ENCODE assay signal across 27 cellular contexts in genomic region chr6:31048090-31048489, GRCh38. TPM values are rescaled to one million over a fixed set of nuclear protein-coding genes. Genes with fewer than 3 reads are reported as not detected.
"Had no signal": no experiment of that assay in that cellular context is flagged by ENCODE, and none has a peak within 500 bp of the region (broad histone marks: within the 10 kb centered on the region; RNA-seq: fewer than 3 reads in every experiment).

No MANE protein-coding gene starts in this region.

- H3K36me3 Mint-ChIP-seq: activated CD8-positive, alpha-beta memory T cell treated with anti-CD3 and anti-CD28 coated beads, Interleukin-2, amount 10 ng/mL, durations not matched to agents 7 days and 5 days; activated naive CD8-positive, alpha-beta T cell treated with anti-CD3 and anti-CD28 coated beads for 36 hours; stimulated activated memory B cell treated with anti-CD40 and anti-IgM and Interleukin-4, amounts not matched to agents 10 μg/mL and 1 μg/mL and 100 μg/mL, for 72 hours; type B pancreatic cell had no signal

- H3K4me1 Mint-ChIP-seq: activated CD4-positive, alpha-beta memory T cell treated with anti-CD3 and anti-CD28 coated beads, Interleukin-2, amount 10 ng/mL, durations not matched to agents 7 days and 5 days; activated CD8-positive, alpha-beta memory T cell treated with anti-CD3 and anti-CD28 coated beads, Interleukin-2, amount 10 ng/mL, durations not matched to agents 7 days and 5 days; activated T-helper 17 cell treated with anti-CD3 and anti-CD28 coated beads, Interleukin-2, amount 50 U/mL, for 72 hours had no signal

- ATAC-seq: activated CD8-positive, alpha-beta memory T cell treated with anti-CD3 and anti-CD28 coated beads, Interleukin-2, amount 10 ng/mL, durations not matched to agents 7 days and 5 days; activated T-helper 17 cell treated with anti-CD3 and anti-CD28 coated beads, Interleukin-2, amount 50 U/mL, for 72 hours; foreskin keratinocyte; sciatic nerve; stimulated activated memory B cell treated with anti-CD40 and anti-IgM and Interleukin-4, amounts not matched to agents 10 μg/mL and 1 μg/mL and 100 μg/mL, for 72 hours had no signal

- H3K27ac ChIP-seq: cardiac muscle cell, foreskin keratinocyte, left ventricle myocardium inferior, prostate gland, testis had no signal

- H3K4me1 ChIP-seq: foreskin keratinocyte, left ventricle myocardium inferior, prostate gland had no signal

- H3K9me3 ChIP-seq: left ventricle myocardium inferior, prostate gland, testis had no signal

- H3K27me3 ChIP-seq: cardiac muscle cell, testis had no signal

- H3K9me3 Mint-ChIP-seq: activated CD4-positive, alpha-beta memory T cell treated with anti-CD3 and anti-CD28 coated beads, Interleukin-2, amount 10 ng/mL, durations not matched to agents 7 days and 5 days; activated naive CD8-positive, alpha-beta T cell treated with anti-CD3 and anti-CD28 coated beads for 36 hours; activated T-helper 17 cell treated with anti-CD3 and anti-CD28 coated beads, Interleukin-2, amount 50 U/mL, for 72 hours; dendritic cell treated with granulocyte-macrophage colony-stimulating factor and Interleukin-4, amounts not matched to agents 40 ng/mL and 50 ng/mL, for 4 days; T-helper 2 cell treated with Interferon-gamma antibody and Interleukin-4, amounts not matched to agents 5 μg/mL and 100 μg/mL, for 36 hours; type B pancreatic cell had no signal

- H3K27ac Mint-ChIP-seq: activated CD4-positive, alpha-beta memory T cell treated with anti-CD3 and anti-CD28 coated beads, Interleukin-2, amount 10 ng/mL, durations not matched to agents 7 days and 5 days; activated CD8-positive, alpha-beta memory T cell treated with anti-CD3 and anti-CD28 coated beads, Interleukin-2, amount 10 ng/mL, durations not matched to agents 7 days and 5 days; activated naive CD8-positive, alpha-beta T cell treated with anti-CD3 and anti-CD28 coated beads for 36 hours; activated T-helper 17 cell treated with anti-CD3 and anti-CD28 coated beads, Interleukin-2, amount 50 U/mL, for 72 hours; dendritic cell treated with granulocyte-macrophage colony-stimulating factor and Interleukin-4, amounts not matched to agents 40 ng/mL and 50 ng/mL, for 4 days; stimulated activated memory B cell treated with anti-CD40 and anti-IgM and Interleukin-4, amounts not matched to agents 10 μg/mL and 1 μg/mL and 100 μg/mL, for 72 hours; T-helper 2 cell treated with Interferon-gamma antibody and Interleukin-4, amounts not matched to agents 5 μg/mL and 100 μg/mL, for 36 hours; type B pancreatic cell had no signal

- H3K4me3 ChIP-seq: cardiac muscle cell, left ventricle myocardium inferior, prostate gland, testis had no signal

- FAIRE-seq: kidney had no signal

- DNase-seq: activated CD4-positive, alpha-beta memory T cell treated with anti-CD3 and anti-CD28 coated beads, Interleukin-2, amount 10 ng/mL, durations not matched to agents 7 days and 5 days; activated CD4-positive, alpha-beta T cell treated with anti-CD3 and anti-CD28 coated beads for 48 hours; activated CD4-positive, CD25-positive, alpha-beta regulatory T cell; activated CD8-positive, alpha-beta memory T cell treated with anti-CD3 and anti-CD28 coated beads, Interleukin-2, amount 10 ng/mL, durations not matched to agents 7 days and 5 days; activated naive CD4-positive, alpha-beta T cell; activated naive CD8-positive, alpha-beta T cell treated with anti-CD3 and anti-CD28 coated beads for 36 hours; activated T-cell treated with anti-CD3 and anti-CD28 coated beads, Interleukin-2, amount 50 U/mL, for 1 hour; amniotic stem cell; effector CD8-positive, alpha-beta T cell; foreskin keratinocyte; head of caudate nucleus; kidney; left ventricle myocardium inferior; stimulated activated CD4-positive, alpha-beta T cell treated with anti-CD3 and anti-CD28 coated beads, Interleukin-4, amount 100 ng/mL, for 4 hours; testis had no signal

- H3K36me3 ChIP-seq: cardiac muscle cell, left ventricle myocardium inferior, prostate gland had no signal

- H3K4me3 Mint-ChIP-seq: activated CD4-positive, alpha-beta memory T cell treated with anti-CD3 and anti-CD28 coated beads, Interleukin-2, amount 10 ng/mL, durations not matched to agents 7 days and 5 days; activated CD8-positive, alpha-beta memory T cell treated with anti-CD3 and anti-CD28 coated beads, Interleukin-2, amount 10 ng/mL, durations not matched to agents 7 days and 5 days; activated naive CD8-positive, alpha-beta T cell treated with anti-CD3 and anti-CD28 coated beads for 36 hours; activated T-helper 17 cell treated with anti-CD3 and anti-CD28 coated beads, Interleukin-2, amount 50 U/mL, for 72 hours; dendritic cell treated with granulocyte-macrophage colony-stimulating factor and Interleukin-4, amounts not matched to agents 40 ng/mL and 50 ng/mL, for 4 days; stimulated activated memory B cell treated with anti-CD40 and anti-IgM and Interleukin-4, amounts not matched to agents 10 μg/mL and 1 μg/mL and 100 μg/mL, for 72 hours; T-helper 2 cell treated with Interferon-gamma antibody and Interleukin-4, amounts not matched to agents 5 μg/mL and 100 μg/mL, for 36 hours; type B pancreatic cell had no signal

RNA-seq across cellular contexts. Expression of gene MUC22, which starts 37.8 kb away (rescaled TPM):
- total RNA-seq: activated CD4-positive, alpha-beta memory T cell treated with anti-CD3 and anti-CD28 coated beads, Interleukin-2, amount 10 ng/mL, durations not matched to agents 7 days and 5 days; activated CD8-positive, alpha-beta memory T cell treated with anti-CD3 and anti-CD28 coated beads, Interleukin-2, amount 10 ng/mL, durations not matched to agents 7 days and 5 days; activated naive CD8-positive, alpha-beta T cell treated with anti-CD3 and anti-CD28 coated beads for 36 hours; activated T-helper 17 cell treated with anti-CD3 and anti-CD28 coated beads, Interleukin-2, amount 50 U/mL, for 72 hours; cardiac muscle cell; chondrocyte; fibroblast of lung; foreskin keratinocyte; kidney; mononuclear cell; osteoblast; sciatic nerve had no signal
